ENCODE assay signal across 8 cellular contexts in genomic region chr12:109844983-109845841, GRCh38. TPM values are rescaled to one million over a fixed set of nuclear protein-coding genes. Genes with fewer than 3 reads are reported as not detected.
DNase-seq lines count a peak whose midpoint lies in the region; ATAC-seq and TF ChIP-seq lines count a peak whose summit lies in the region.

No MANE protein-coding gene starts in this region.

- H3K4me1 Mint-ChIP-seq in activated CD4-positive, alpha-beta T cell treated with anti-CD3 and anti-CD28 coated beads for 36 hours: peaks cover 4% of the 10 kb centered on the region

- peak overlapping the region; percentile 54 for H3K4me3 ChIP-seq in AG04450 (ENCODE audit: low read depth, low read length)
- peak overlapping the region; percentile 32 for H3K4me3 ChIP-seq in choroid plexus epithelial cell (ENCODE audit: low read depth, low read length)
- H3K4me3 ChIP-seq in liver (ENCODE audit: low read depth in 1 of 3, low read length in 3 of 3): no peak overlapping the region

- TF ChIP-seq RAD21 in liver (IDR thresholded peaks at IDR 0.05): peak; percentile 96 to 98

- H3K4me3 Mint-ChIP-seq in activated CD4-positive, alpha-beta T cell treated with anti-CD3 and anti-CD28 coated beads for 36 hours: peak overlapping the region; percentile 21

- no peaks in the 10 kb centered on the region for H3K36me3 Mint-ChIP-seq in activated CD4-positive, alpha-beta T cell treated with anti-CD3 and anti-CD28 coated beads for 36 hours (ENCODE audit: low read depth)

- CTCF ChIA-PET in AG04450 (lab: Charles Lee): interaction anchor here (0.6 to 6.5 kb wide), 38 partner anchors 9 to 1188 kb away, joined by 3 to 134 read pairs (median 5); partner anchors contain the start of genes TCHP and TRPV4
- CTCF ChIA-PET in activated CD4-positive, alpha-beta T cell treated with anti-CD3 and anti-CD28 coated beads for 36 hours (lab: Charles Lee): interaction anchor here (0.5 to 4.6 kb wide), 43 partner anchors 9 to 1589 kb away, joined by 3 to 58 read pairs (median 4); partner anchors contain the start of gene TRPV4

- H3K27ac Mint-ChIP-seq in activated CD4-positive, alpha-beta T cell treated with anti-CD3 and anti-CD28 coated beads for 36 hours: no peak overlapping the region

- intact Hi-C loops in activated CD4-positive, alpha-beta T cell treated with anti-CD3 and anti-CD28 coated beads for 36 hours (cut with DNase I, micrococcal nuclease): loop anchor here (1.0 to 5.0 kb wide), 7 partner anchors 35 to 327 kb away; partner anchors contain the start of genes FAM222A (in 1 of the 2), GLTP (in 1 of the 2), MMAB (in 1 of the 2) and MVK (in 1 of the 2)

- H3K9me3 Mint-ChIP-seq in activated CD4-positive, alpha-beta T cell treated with anti-CD3 and anti-CD28 coated beads for 36 hours (ENCODE audit: low read depth): no peaks in the 10 kb centered on the region

- H3K27me3 Mint-ChIP-seq in activated CD4-positive, alpha-beta T cell treated with anti-CD3 and anti-CD28 coated beads for 36 hours: no peaks in the 10 kb centered on the region

- H3K9me3 ChIP-seq in AG04450 (ENCODE audit: control insufficient read depth, insufficient read depth, low read length) (no peaks in the 10 kb centered on the region), liver (ENCODE audit: control insufficient read depth in 4 of 4, low read length in 3 of 4) (no peaks in the 10 kb centered on the region)

- H3K4me1 ChIP-seq in liver (ENCODE audit: control insufficient read depth in 4 of 4, insufficient read depth in 4 of 4, low read length in 3 of 4): peaks cover 0 to 10% (median 5%) of the 10 kb centered on the region in 4 donors

- peak overlapping the region; percentile 2 to 26 for H3K9ac ChIP-seq in liver (ENCODE audit: low read depth in 1 of 2, low read length in 2 of 2)

- 11% methylated on average over 31 of the region's 31 CpGs for WGBS in liver

- H3K27me3 ChIP-seq in AG04450 (ENCODE audit: control insufficient read depth, insufficient read depth, low read length) (no peaks in the 10 kb centered on the region), liver (ENCODE audit: control insufficient read depth in 4 of 4, insufficient read depth in 4 of 4, low read length in 3 of 4) (no peaks in the 10 kb centered on the region)

- H3K27ac ChIP-seq in AG04450 (ENCODE audit: low read depth, low read length) (no peak overlapping the region), liver (ENCODE audit: low read depth in 1 of 2, low read length in 2 of 2) (no peak overlapping the region)

- TF ChIP-seq CTCF in AG04450 (IDR thresholded peaks at IDR 0.05; ENCODE audit: low read depth, low read length) (peak; percentile 97), choroid plexus epithelial cell (conservative IDR thresholded peaks at IDR 0.05; ENCODE audit: low read depth, low read length) (peak; percentile 86), liver (IDR thresholded peaks at IDR 0.05; ENCODE audit: low read depth, low read length, missing input control) (peak; percentile 97)

- peak; percentile 86 for ATAC-seq in GM18867 (IDR thresholded peaks at IDR 0.05; ENCODE audit: unreplicated experiment)
- ATAC-seq in HG03280 (IDR thresholded peaks at IDR 0.05; ENCODE audit: unreplicated experiment): peak; percentile 85
- ATAC-seq in activated CD4-positive, alpha-beta T cell treated with anti-CD3 and anti-CD28 coated beads for 36 hours: peak; percentile 99

- POLR2A ChIA-PET in AG04450 (lab: Yijun Ruan, JAX): no interaction called here
- POLR2A ChIA-PET in activated CD4-positive, alpha-beta T cell treated with anti-CD3 and anti-CD28 coated beads for 36 hours (lab: Charles Lee): interaction anchor here (0.5 to 0.9 kb wide), 2 partner anchors 16 to 23 kb away, joined by 4 read pairs; no protein-coding TSS in a partner anchor

- DNase-seq in AG04450 (ENCODE audit: low read depth, low spot score) (peak; percentile 27), NCI-H446 treated with DMSO at 0.1 percent for 48 hours (lab: John Stamatoyannopoulos, UW) (peak; percentile 32), choroid plexus epithelial cell (ENCODE audit: low read depth) (peak; percentile 79)
- peak; percentile 95 for DNase-seq in activated CD4-positive, alpha-beta T cell treated with anti-CD3 and anti-CD28 coated beads for 36 hours
- peak; percentile 90 for DNase-seq in stimulated activated CD4-positive, alpha-beta T cell treated with anti-CD3 and anti-CD28 coated beads, Interleukin-4, amount 100 ng/mL, for 24 hours

- no peaks in the 10 kb centered on the region for H3K36me3 ChIP-seq in liver (ENCODE audit: control insufficient read depth in 4 of 4, insufficient read depth in 3 of 4, low read depth in 1 of 4, low read length in 3 of 4)

TF ChIP-seq in liver, 16 proteins besides CTCF, POLR2A, EP300 and RAD21:
- TF ChIP-seq HNF4A (conservative IDR thresholded peaks at IDR 0.05) (peak in 1 of 2 donors; percentile 10), RXRA (IDR thresholded peaks at IDR 0.05) (peak; percentile 25 to 82), SP1 (IDR thresholded peaks at IDR 0.05) (peak; percentile 14), MAX (IDR thresholded peaks at IDR 0.05) (no peak), ATF3 (IDR thresholded peaks at IDR 0.05) (no peak)
TF ChIP-seq in liver: peak in this region for 3.

RNA-seq across cellular contexts. Expression of gene TRPV4, which starts 12.0 kb away (rescaled TPM):
- polyA plus RNA-seq in AG04450 (2011; rRNA removed): 5.2 and 6.8 TPM in 2 replicates
- 11.4 and 16.2 TPM in 2 replicates for polyA minus RNA-seq in AG04450 (2011; rRNA and poly(A)+ RNA removed)
- not detected for total RNA-seq in activated CD4-positive, alpha-beta T cell treated with anti-CD3 and anti-CD28 coated beads for 36 hours
- total RNA-seq in liver: 1 to 10 TPM; 1.3 to 9.6 TPM
- 1 to 10 TPM; 2.9 to 4.9 TPM for polyA plus RNA-seq in liver

RNA-seq across cellular contexts. Expression of gene GLTP, which starts 35.1 kb away (rescaled TPM):
- polyA plus RNA-seq in AG04450 (2011; rRNA removed): 28.8 and 30.3 TPM in 2 replicates
- 63.5 and 102 TPM in 2 replicates for polyA minus RNA-seq in AG04450 (2011; rRNA and poly(A)+ RNA removed)
- total RNA-seq in activated CD4-positive, alpha-beta T cell treated with anti-CD3 and anti-CD28 coated beads for 36 hours: 10 to 100 TPM; 24.2 to 26.9 TPM
- total RNA-seq in liver: 1 to 10 TPM; 8.5 TPM
- polyA plus RNA-seq in liver: 10 to 100 TPM in 1 of 2 donors, 1 to 10 TPM in 1; 9.0 to 12.8 TPM

RNA-seq across cellular contexts. Expression of gene TCHP, which starts 54.9 kb away (rescaled TPM):
- polyA plus RNA-seq in AG04450 (2011; rRNA removed) (7.6 and 9.1 TPM in 2 replicates), liver (1 to 10 TPM; 5.0 to 5.1 TPM)
- polyA minus RNA-seq in AG04450 (2011; rRNA and poly(A)+ RNA removed): 4.5 and 6.4 TPM in 2 replicates
- 10 to 100 TPM; 15.1 to 16.1 TPM for total RNA-seq in activated CD4-positive, alpha-beta T cell treated with anti-CD3 and anti-CD28 coated beads for 36 hours
- total RNA-seq in liver: 1 to 10 TPM; 5.4 to 9.8 TPM

Comparison
In these comparisons a context has a peak if more than half of its experiments do, and no peak if none do; other contexts are left out.
1. DNase-seq: peak in every context shown above with its lines; median percentile 95 in activated CD4-positive, alpha-beta T cell treated with anti-CD3 and anti-CD28 coated beads for 36 hours; 90 in stimulated activated CD4-positive, alpha-beta T cell treated with anti-CD3 and anti-CD28 coated beads, Interleukin-4, amount 100 ng/mL, for 24 hours; 79 in choroid plexus epithelial cell; 32 in NCI-H446 treated with DMSO at 0.1 percent for 48 hours; 27 in AG04450.
2. H3K4me3 ChIP-seq: peak in AG04450 (single experiment) and choroid plexus epithelial cell (single experiment); none in liver (0 of 3).
3. Peak in every context shown above with its lines, with median percentiles within 50 percentile points of each other: CTCF ChIP-seq and ATAC-seq.